19 cellular contexts compared by ENCODE assay signal in the genomic region with DNA sequence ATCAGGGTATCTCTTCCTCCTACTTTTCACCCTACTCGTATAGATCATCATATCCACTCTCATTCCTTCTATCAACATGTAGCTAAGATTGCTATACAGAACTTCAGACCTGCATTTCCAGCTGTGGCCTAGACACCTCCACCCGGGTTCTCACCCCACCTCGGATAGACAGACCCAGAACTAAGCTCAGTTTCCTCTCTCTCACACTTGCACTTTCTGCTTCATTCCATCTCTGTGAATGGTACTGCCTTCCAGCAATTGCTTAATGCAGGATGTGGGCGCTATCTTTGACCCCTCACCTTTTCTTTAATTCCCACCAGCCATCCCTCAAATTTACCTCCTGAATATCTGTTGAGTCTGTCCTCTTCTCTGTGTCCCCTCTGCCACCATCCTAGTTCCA. TPM values are rescaled to one million over a fixed set of nuclear protein-coding genes. Genes with fewer than 3 reads are reported as not detected.
DNase-seq lines count a peak whose midpoint lies in the region; ATAC-seq, FAIRE-seq and TF ChIP-seq lines count a peak whose summit lies in the region.
"Had no signal": no experiment of that assay in that cellular context is flagged by ENCODE, and none has a peak within 500 bp of the region (broad histone marks: within the 10 kb centered on the region; RNA-seq: fewer than 3 reads in every experiment).

No MANE protein-coding gene starts in this region.

- CTCF ChIA-PET in activated CD8-positive, alpha-beta T cell treated with anti-CD3 and anti-CD28 coated beads for 36 hours (lab: Charles Lee), result interaction anchor here (1.4 kb wide), 1 partner anchor 53 kb away, joined by 3 read pairs; no protein-coding TSS in a partner anchor

- no peaks in the 10 kb centered on the region for H3K27me3 Mint-ChIP-seq in activated T-cell treated with anti-CD3 and anti-CD28 coated beads, Interleukin-2, amount 50 U/mL, for 4 hours (ENCODE audit: low read depth)
- H3K27me3 Mint-ChIP-seq in activated CD8-positive, alpha-beta T cell treated with anti-CD3 and anti-CD28 coated beads for 36 hours, result no peaks in the 10 kb centered on the region
- H3K27me3 Mint-ChIP-seq in stimulated activated naive CD8-positive, alpha-beta T cell treated with anti-CD3 and anti-CD28 coated beads, Interleukin-15, amount 100 ng/mL, for 72 hours, result no peaks in the 10 kb centered on the region

- DNase-seq in activated T-cell treated with anti-CD3 and anti-CD28 coated beads, Interleukin-2, amount 50 U/mL, for 4 hours, result no peak
- DNase-seq in activated T-cell treated with anti-CD3 and anti-CD28 coated beads, Interleukin-2, amount 50 U/mL, for 1 hour, result no peak
- DNase-seq in activated CD8-positive, alpha-beta T cell treated with anti-CD3 and anti-CD28 coated beads for 36 hours, result no peak
- DNase-seq in epithelial cell of prostate (ENCODE audit: low read depth, low spot score) (no peak), GM12891 (ENCODE audit: insufficient read length, low spot score) (no peak), pons (ENCODE audit: low spot score) (no peak)
- no peak for DNase-seq in stimulated activated naive CD8-positive, alpha-beta T cell treated with anti-CD3 and anti-CD28 coated beads, Interleukin-15, amount 100 ng/mL, for 72 hours
- DNase-seq: activated CD4-positive, CD25-positive, alpha-beta regulatory T cell; COR-L47; glutamatergic neuron; midbrain; NCI-H1048; NCI-H748 treated with DMSO at 0.1 percent for 48 hours; nucleus accumbens; Peyer's patch; sigmoid colon; upper lobe of left lung had no signal

- no peak for ATAC-seq in activated T-cell treated with anti-CD3 and anti-CD28 coated beads, Interleukin-2, amount 50 U/mL, for 4 hours
- no peak for ATAC-seq in activated CD8-positive, alpha-beta T cell treated with anti-CD3 and anti-CD28 coated beads for 36 hours
- no peak for ATAC-seq in stimulated activated naive CD8-positive, alpha-beta T cell treated with anti-CD3 and anti-CD28 coated beads, Interleukin-15, amount 100 ng/mL, for 72 hours
- no peak for ATAC-seq in GM19452 (IDR thresholded peaks at IDR 0.05; ENCODE audit: unreplicated experiment)
- ATAC-seq: esophagus mucosa had no signal

- POLR2A ChIA-PET in activated CD8-positive, alpha-beta T cell treated with anti-CD3 and anti-CD28 coated beads for 36 hours (lab: Charles Lee), result interaction anchor here (2.4 kb wide), 1 partner anchor 29 kb away, joined by 13 read pairs; no protein-coding TSS in a partner anchor

- FAIRE-seq in GM12891 (lab: Jason Lieb, UNC), result no peak

- no peaks in the 10 kb centered on the region for H3K9me3 Mint-ChIP-seq in activated T-cell treated with anti-CD3 and anti-CD28 coated beads, Interleukin-2, amount 50 U/mL, for 4 hours
- H3K9me3 Mint-ChIP-seq in activated CD8-positive, alpha-beta T cell treated with anti-CD3 and anti-CD28 coated beads for 36 hours, result peaks cover 17% of the 10 kb centered on the region
- H3K9me3 Mint-ChIP-seq in stimulated activated naive CD8-positive, alpha-beta T cell treated with anti-CD3 and anti-CD28 coated beads, Interleukin-15, amount 100 ng/mL, for 72 hours, result peaks cover 23 to 25% of the 10 kb centered on the region in 2 donors

- intact Hi-C loops in activated CD8-positive, alpha-beta T cell treated with anti-CD3 and anti-CD28 coated beads for 36 hours (cut with micrococcal nuclease), result no loop called here

- H3K4me3 Mint-ChIP-seq in activated T-cell treated with anti-CD3 and anti-CD28 coated beads, Interleukin-2, amount 50 U/mL, for 4 hours, result peak overlapping the region; percentile 45
- peak overlapping the region; percentile 40 for H3K4me3 Mint-ChIP-seq in activated CD8-positive, alpha-beta T cell treated with anti-CD3 and anti-CD28 coated beads for 36 hours
- peak overlapping the region; percentile 14 to 75 for H3K4me3 Mint-ChIP-seq in stimulated activated naive CD8-positive, alpha-beta T cell treated with anti-CD3 and anti-CD28 coated beads, Interleukin-15, amount 100 ng/mL, for 72 hours

- no peak for TF ChIP-seq CTCF in activated CD8-positive, alpha-beta T cell treated with anti-CD3 and anti-CD28 coated beads for 36 hours (IDR thresholded peaks at IDR 0.05)

- peak overlapping the region; percentile 85 for H3K27ac Mint-ChIP-seq in activated CD8-positive, alpha-beta T cell treated with anti-CD3 and anti-CD28 coated beads for 36 hours
- no peak overlapping the region for H3K27ac Mint-ChIP-seq in stimulated activated naive CD8-positive, alpha-beta T cell treated with anti-CD3 and anti-CD28 coated beads, Interleukin-15, amount 100 ng/mL, for 72 hours

- peak overlapping the region; percentile 77 for H3K27ac ChIP-seq in epithelial cell of prostate
- H3K27ac ChIP-seq: Peyer's patch, upper lobe of left lung had no signal

- peaks cover 53% of the 10 kb centered on the region for H3K4me1 Mint-ChIP-seq in activated T-cell treated with anti-CD3 and anti-CD28 coated beads, Interleukin-2, amount 50 U/mL, for 4 hours (ENCODE audit: low read depth)
- peaks cover 74% of the 10 kb centered on the region for H3K4me1 Mint-ChIP-seq in activated CD8-positive, alpha-beta T cell treated with anti-CD3 and anti-CD28 coated beads for 36 hours (ENCODE audit: low read depth)
- peaks cover 77% of the 10 kb centered on the region for H3K4me1 Mint-ChIP-seq in stimulated activated naive CD8-positive, alpha-beta T cell treated with anti-CD3 and anti-CD28 coated beads, Interleukin-15, amount 100 ng/mL, for 72 hours

- H3K36me3 Mint-ChIP-seq in activated T-cell treated with anti-CD3 and anti-CD28 coated beads, Interleukin-2, amount 50 U/mL, for 4 hours (ENCODE audit: insufficient read depth), result peaks cover 59% of the 10 kb centered on the region
- H3K36me3 Mint-ChIP-seq in activated CD8-positive, alpha-beta T cell treated with anti-CD3 and anti-CD28 coated beads for 36 hours (ENCODE audit: low read depth), result peaks cover 33% of the 10 kb centered on the region

- no peak for TF ChIP-seq POLR2A in GM12891 (IDR thresholded peaks at IDR 0.05; ENCODE audit: low read depth, low read length)

TF ChIP-seq in GM12891, 5 proteins besides CTCF, POLR2A, EP300 and RAD21:
- no peak for TF ChIP-seq SPI1 (IDR thresholded peaks at IDR 0.05; ENCODE audit: low read depth, low read length)
- TF ChIP-seq TAF1 (IDR thresholded peaks at IDR 0.05; ENCODE audit: low read depth, low read length), result no peak
- no peak for TF ChIP-seq POU2F2 (IDR thresholded peaks at IDR 0.05; ENCODE audit: low read depth, low read length)
- TF ChIP-seq PAX5 (IDR thresholded peaks at IDR 0.05; ENCODE audit: insufficient read depth, low read length, severe bottlenecking), result no peak
- TF ChIP-seq POLR2AphosphoS5 (IDR thresholded peaks at IDR 0.05; ENCODE audit: low read depth, low read length), result no peak
TF ChIP-seq in GM12891: peak in this region for 0.

RNA-seq across cellular contexts. Expression of a gene that starts 35.7 kb away (rescaled TPM):
- total RNA-seq in activated T-cell treated with anti-CD3 and anti-CD28 coated beads, Interleukin-2, amount 50 U/mL, for 4 hours, result 10 to 100 TPM; 79.9 to 94.5 (median 90.2) TPM
- 10 to 100 TPM; 70.1 to 73.7 TPM for total RNA-seq in activated CD8-positive, alpha-beta T cell treated with anti-CD3 and anti-CD28 coated beads for 36 hours
- 27.3 TPM for polyA plus RNA-seq in GM12891 (2012; ENCODE audit: low read depth, missing spikeins)
